Comparison of ENCODE assay signal across 17 cellular contexts in genomic region chr13:31767175-31767900, GRCh38. TPM values are rescaled to one million over a fixed set of nuclear protein-coding genes. Genes with fewer than 3 reads are reported as not detected.
A peak's percentile ranks its signal among the peaks of the same experiment; 100 is the strongest.
DNase-seq lines count a peak whose midpoint lies in the region; FAIRE-seq and TF ChIP-seq lines count a peak whose summit lies in the region.
"Had no signal": no experiment of that assay in that cellular context is flagged by ENCODE, and none has a peak within 500 bp of the region (broad histone marks: within the 10 kb centered on the region; RNA-seq: fewer than 3 reads in every experiment).

No MANE protein-coding gene starts in this region.

- peak overlapping the region; percentile 39 for H2AK5ac ChIP-seq in mesenchymal stem cell (ENCODE audit: low read length, severe bottlenecking)

- H3K79me1 ChIP-seq in mesenchymal stem cell (replicated peaks; ENCODE audit: low read length, poor library complexity, severe bottlenecking), result no peaks in the 10 kb centered on the region

- no peaks in the 10 kb centered on the region for H3K27me3 ChIP-seq in mesenchymal stem cell (ENCODE audit: control insufficient read depth in 1 of 2, insufficient read depth in 1 of 2, low read length in 2 of 2)
- no peaks in the 10 kb centered on the region for H3K27me3 ChIP-seq in testis
- no peaks in the 10 kb centered on the region for H3K27me3 ChIP-seq in esophagus muscularis mucosa
- H3K27me3 ChIP-seq: BE2C, left lung had no signal

- H3K9ac ChIP-seq in mesenchymal stem cell (ENCODE audit: low read length), result peak overlapping the region; percentile 34

- WGBS in mesenchymal stem cell, result 40% methylated on average over 2 of the region's 4 CpGs
- 67 to 75% methylated on average over 4 of the region's 4 CpGs for WGBS in testis, 2 donors
- 72% methylated on average over 4 of the region's 4 CpGs for WGBS in esophagus muscularis mucosa

- intact Hi-C loops in testis (cut with DNase I; ENCODE audit: low total_unique reads), result no loop called here
- intact Hi-C loops in esophagus muscularis mucosa (cut with DNase I), result no loop called here

- no peak overlapping the region for H4K91ac ChIP-seq in mesenchymal stem cell (ENCODE audit: low read length)

- no peak overlapping the region for H3K27ac ChIP-seq in mesenchymal stem cell (ENCODE audit: low read length, poor library complexity, severe bottlenecking)
- no peak overlapping the region for H3K27ac ChIP-seq in testis
- H3K27ac ChIP-seq in esophagus muscularis mucosa (replicated peaks in 1 of 4), result no peak overlapping the region
- H3K27ac ChIP-seq: left lung had no signal

- TF ChIP-seq EP300 in esophagus muscularis mucosa (IDR thresholded peaks at IDR 0.05), result no peak

- H3K18ac ChIP-seq in mesenchymal stem cell (ENCODE audit: low read depth in 1 of 2, low read length in 2 of 2), result no peak overlapping the region

- TF ChIP-seq POLR2A in testis (IDR thresholded peaks at IDR 0.05) (no peak), esophagus muscularis mucosa (IDR thresholded peaks at IDR 0.05; ENCODE audit: low read depth) (no peak)

- H3K9me3 ChIP-seq in mesenchymal stem cell (ENCODE audit: control insufficient read depth, low read length), result no peaks in the 10 kb centered on the region
- H3K9me3 ChIP-seq in testis, result no peaks in the 10 kb centered on the region
- no peaks in the 10 kb centered on the region for H3K9me3 ChIP-seq in esophagus muscularis mucosa
- H3K9me3 ChIP-seq: BE2C, left lung had no signal

- H3K4me3 ChIP-seq in cardiac fibroblast (replicated peaks in 1 of 2; ENCODE audit: low read depth in 2 of 2, low read length in 2 of 2) (no peak overlapping the region), mesenchymal stem cell (ENCODE audit: insufficient read depth in 1 of 2, low read depth in 1 of 2, low read length in 2 of 2) (no peak overlapping the region), testis (no peak overlapping the region), esophagus muscularis mucosa (no peak overlapping the region)
- H3K4me3 ChIP-seq: left lung had no signal

- no peak overlapping the region for H2AFZ ChIP-seq in mesenchymal stem cell (ENCODE audit: low read depth, low read length)

- peak; percentile 82 for DNase-seq in AG08395 (ENCODE audit: low spot score)
- peak; percentile 29 for DNase-seq in HTR-8/SVneo (ENCODE audit: insufficient read length, low spot score)
- peak; percentile 79 to 93 for DNase-seq in cardiac fibroblast (ENCODE audit: low read depth in 2 of 2)
- DNase-seq in mesenchymal stem cell, result peak; percentile 50
- no peak for DNase-seq in NK-92 (lab: John Stamatoyannopoulos, UW; ENCODE audit: unreplicated experiment)
- no peak for DNase-seq in testis
- no peak for DNase-seq in esophagus muscularis mucosa (ENCODE audit: extremely low spot score)
- DNase-seq in NCI-H1048 (lab: John Stamatoyannopoulos, UW), result no peak
- DNase-seq: activated naive CD4-positive, alpha-beta T cell; BE2C; DND-41; left lung; NCI-H345; RPMI8226 had no signal

- no peak overlapping the region for H2BK15ac ChIP-seq in mesenchymal stem cell (ENCODE audit: low read depth, poor library complexity, severe bottlenecking)

- TF ChIP-seq CTCF in cardiac fibroblast (IDR thresholded peaks at IDR 0.05; ENCODE audit: low read depth, low read length) (no peak), testis (IDR thresholded peaks at IDR 0.05) (no peak), esophagus muscularis mucosa (IDR thresholded peaks at IDR 0.05) (no peak)

- FAIRE-seq in HTR-8/SVneo (lab: Jason Lieb, UNC), result no peak
- FAIRE-seq: colon, GM18507 had no signal

- no peak overlapping the region for H2BK120ac ChIP-seq in mesenchymal stem cell (ENCODE audit: low read depth, low read length)

- no peak overlapping the region for H2BK5ac ChIP-seq in mesenchymal stem cell (ENCODE audit: low read depth, low read length, poor library complexity, severe bottlenecking)

- no peak overlapping the region for H3K14ac ChIP-seq in mesenchymal stem cell (ENCODE audit: low read length in 2 of 2)

- no peak overlapping the region for H2BK12ac ChIP-seq in mesenchymal stem cell (ENCODE audit: low read length in 2 of 2)

- no peaks in the 10 kb centered on the region for H3K36me3 ChIP-seq in mesenchymal stem cell (ENCODE audit: control insufficient read depth in 1 of 2, insufficient read depth in 2 of 2, low read depth in 1 of 2, low read length in 2 of 2)
- H3K36me3 ChIP-seq in testis (ENCODE audit: low read depth, missing control alignments), result no peaks in the 10 kb centered on the region
- no peaks in the 10 kb centered on the region for H3K36me3 ChIP-seq in esophagus muscularis mucosa
- H3K36me3 ChIP-seq: BE2C, left lung had no signal

- peaks cover 1% of the 10 kb centered on the region for H3K4me1 ChIP-seq in mesenchymal stem cell (ENCODE audit: control insufficient read depth, insufficient read depth, low read depth, low read length)
- no peaks in the 10 kb centered on the region for H3K4me1 ChIP-seq in testis
- no peaks in the 10 kb centered on the region for H3K4me1 ChIP-seq in esophagus muscularis mucosa
- H3K4me1 ChIP-seq: BE2C, left lung had no signal

- H3K23ac ChIP-seq in mesenchymal stem cell (ENCODE audit: low read length in 2 of 2), result no peak overlapping the region

- no peak overlapping the region for H4K8ac ChIP-seq in mesenchymal stem cell (ENCODE audit: low read length)

- no peak overlapping the region for H3K4ac ChIP-seq in mesenchymal stem cell (ENCODE audit: low read depth in 1 of 2, low read length in 2 of 2)

- no peak overlapping the region for H3K4me2 ChIP-seq in mesenchymal stem cell (ENCODE audit: low read length, poor library complexity, severe bottlenecking)

RNA-seq across cellular contexts. Expression of gene RXFP2, which starts 28.0 kb away (rescaled TPM):
- not detected for polyA plus RNA-seq in mesenchymal stem cell (2013, experiment 1 of 2)
- not detected for polyA plus RNA-seq in mesenchymal stem cell (2013, experiment 2 of 2)
- total RNA-seq in testis (under 1 TPM; 0.08 to 0.43 TPM), esophagus muscularis mucosa (under 1 TPM in 2 of 4 donors, not detected in 2; 0.17 to 0.42 TPM)
- 0.67 TPM for polyA plus RNA-seq in testis (ENCODE audit: insufficient read depth, low read depth, low replicate concordance)
- total RNA-seq: activated CD8-positive, alpha-beta memory T cell treated with anti-CD3 and anti-CD28 coated beads for 36 hours; left lung had no signal

Comparison
In these comparisons a context has a peak if more than half of its experiments do, and no peak if none do; other contexts are left out.
1. DNase-seq: peak in AG08395 (single experiment), HTR-8/SVneo (single experiment), cardiac fibroblast (2 of 2) and mesenchymal stem cell (single experiment); none in NK-92 (single experiment), testis (single experiment), esophagus muscularis mucosa (single experiment) and NCI-H1048 (single experiment).